12 cellular contexts compared by ENCODE assay signal in the genomic region with DNA sequence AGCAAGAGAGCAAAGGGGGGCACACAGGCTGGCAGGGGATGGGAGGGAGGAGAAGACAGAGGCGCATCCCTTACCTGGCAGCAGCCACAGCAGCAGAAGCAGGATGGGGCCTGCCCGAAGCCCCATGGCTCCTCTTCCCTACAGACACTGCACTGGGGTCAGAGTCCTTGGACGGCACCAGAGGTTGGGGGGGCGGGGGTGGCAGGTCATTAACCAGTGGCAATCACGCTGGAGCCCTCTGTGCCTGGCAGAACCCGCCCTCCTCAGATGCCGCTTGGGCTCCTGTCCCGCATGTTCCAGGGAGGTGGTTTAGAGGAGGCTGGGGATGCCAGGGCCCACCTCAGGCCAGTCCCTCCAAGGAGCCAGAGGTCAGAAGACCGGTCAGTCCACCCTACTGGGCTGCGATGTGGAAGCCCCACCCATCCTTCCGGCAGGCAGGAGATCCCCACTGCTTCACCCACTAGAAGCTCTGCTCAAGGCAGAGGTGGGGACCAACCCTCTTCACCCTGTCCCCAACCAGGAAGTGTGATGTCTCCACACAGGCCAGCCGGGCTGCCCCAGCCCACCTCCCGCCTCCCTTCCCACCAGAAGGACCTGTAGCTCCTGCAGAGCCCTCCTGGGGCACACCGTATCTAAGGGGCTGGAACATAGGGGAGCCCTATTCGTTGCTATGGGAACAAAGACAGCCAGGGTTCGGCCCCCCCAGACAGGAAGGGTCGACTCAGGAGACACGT. TPM values are rescaled to one million over a fixed set of nuclear protein-coding genes. Genes with fewer than 3 reads are reported as not detected.
DNase-seq lines count a peak whose midpoint lies in the region; ATAC-seq and TF ChIP-seq lines count a peak whose summit lies in the region.
"Had no signal": no experiment of that assay in that cellular context is flagged by ENCODE, and none has a peak within 500 bp of the region (broad histone marks: within the 10 kb centered on the region; RNA-seq: fewer than 3 reads in every experiment).

No MANE protein-coding gene starts in this region.

- peaks cover 14 to 59% of the 10 kb centered on the region in 2 experiments for H3K4me1 ChIP-seq in HCT116 (ENCODE audit: control insufficient read depth in 1 of 2, insufficient read depth in 2 of 2, low read length in 2 of 2)
- H3K4me1 ChIP-seq: colonic mucosa had no signal

- intact Hi-C loops in CD4-positive, alpha-beta T cell (cut with DNase I, micrococcal nuclease) = no loop called here
- intact Hi-C loops in HCT116 (cut with micrococcal nuclease) = loop anchor here (1.0 kb wide), 2 partner anchors 15 to 27 kb away; no protein-coding TSS in a partner anchor
- intact Hi-C loops in sciatic nerve (cut with DNase I) = no loop called here

- no peaks in the 10 kb centered on the region for H3K36me3 Mint-ChIP-seq in CD4-positive, alpha-beta T cell (ENCODE audit: low read depth)

- CTCF ChIA-PET in CD4-positive, alpha-beta T cell (lab: Charles Lee) = interaction anchor here (1.7 kb wide), 1 partner anchor 26 kb away, joined by 12 read pairs; no protein-coding TSS in a partner anchor
- CTCF ChIA-PET in HCT116 (lab: Charles Lee) = interaction anchor here (0.7 to 1.6 kb wide), 9 partner anchors 14 to 152 kb away, joined by 3 to 14 read pairs (median 3); a partner anchor contains a TSS

- peaks cover 8% of the 10 kb centered on the region for H3K27me3 Mint-ChIP-seq in CD4-positive, alpha-beta T cell

- BruUV-seq in HCT116 (replicated peaks; lab: Mats Ljungman, UMichigan) = TSS peak; percentile 89

- no peak for TF ChIP-seq CTCF in CD4-positive, alpha-beta T cell (IDR thresholded peaks at IDR 0.05)
- TF ChIP-seq CTCF in HCT116 (IDR thresholded peaks at IDR 0.05 in 2 of 3, conservative IDR thresholded peaks at IDR 0.05 in 1 of 3; ENCODE audit: borderline replicate concordance in 1 of 3, insufficient read depth in 1 of 3, low read depth in 2 of 3, low read length in 2 of 3) (no peak), coronary artery (IDR thresholded peaks at IDR 0.05) (no peak)

- DNase-seq in CD4-positive, alpha-beta T cell = peak in 1 of 10 experiments; percentile 32
- no peak for DNase-seq in HCT116 (ENCODE audit: low read depth, low spot score)
- no peak for DNase-seq in coronary artery (ENCODE audit: low spot score)
- DNase-seq in sciatic nerve (ENCODE audit: low spot score) = peak; percentile 53
- DNase-seq in activated gamma-delta T cell (lab: John Stamatoyannopoulos, UW) = no peak
- no peak for DNase-seq in mucosa of gallbladder (ENCODE audit: low spot score)
- DNase-seq: MG63 had no signal

- H3K36me3 ChIP-seq in HCT116 (ENCODE audit: control insufficient read depth in 1 of 2, insufficient read depth in 2 of 2, low read length in 2 of 2) = no peaks in the 10 kb centered on the region
- H3K36me3 ChIP-seq: colonic mucosa, gastroesophageal sphincter, MG63 had no signal

- H3K27ac Mint-ChIP-seq in CD4-positive, alpha-beta T cell = peak overlapping the region; percentile 69

- H3K4me3 Mint-ChIP-seq in CD4-positive, alpha-beta T cell = no peak overlapping the region

- H3K4me2 ChIP-seq in HCT116 (ENCODE audit: low read length) = peak overlapping the region; percentile 95

- no peak overlapping the region for H2AFZ ChIP-seq in HCT116 (ENCODE audit: low read depth, low read length, poor library complexity, severe bottlenecking)

- peak; percentile 15 for ATAC-seq in CD4-positive, alpha-beta T cell (ENCODE audit: poor library complexity)
- ATAC-seq in HCT116 (peak; percentile 41), sciatic nerve (peak; percentile 9), GM18519 (IDR thresholded peaks at IDR 0.05; ENCODE audit: low FRiP score, unreplicated experiment) (no peak), GM18867 (IDR thresholded peaks at IDR 0.05; ENCODE audit: unreplicated experiment) (no peak)

- peak overlapping the region; percentile 74 to 79 for H3K4me3 ChIP-seq in HCT116 (replicated peaks in 1 of 2; ENCODE audit: low read depth in 1 of 2, low read length in 2 of 2)
- peak overlapping the region; percentile 60 for H3K4me3 ChIP-seq in coronary artery
- H3K4me3 ChIP-seq: colonic mucosa, MG63 had no signal

- RAD21 ChIA-PET in HCT116 (lab: Charles Lee; ENCODE audit: low non-redundant PET in 1 of 2, low total read pairs in 2 of 2, uncharacterized antibody in 2 of 2, unreplicated experiment in 2 of 2) = no interaction called here

- no peak for TF ChIP-seq POLR2A in HCT116 (IDR thresholded peaks at IDR 0.05; ENCODE audit: borderline replicate concordance, extremely low read depth, insufficient read depth, insufficient read length)

- H3K9me3 ChIP-seq in CD4-positive, alpha-beta T cell (ENCODE audit: control insufficient read depth, low read length) = no peaks in the 10 kb centered on the region
- no peaks in the 10 kb centered on the region for H3K9me3 ChIP-seq in HCT116 (ENCODE audit: control insufficient read depth in 1 of 2, insufficient read depth in 1 of 2, low read depth in 1 of 2, low read length in 2 of 2)
- H3K9me3 ChIP-seq: colonic mucosa, gastroesophageal sphincter, MG63 had no signal

- H3K79me2 ChIP-seq in HCT116 (ENCODE audit: insufficient read depth, low read length) = no peaks in the 10 kb centered on the region

- TF ChIP-seq RAD21 in HCT116 (IDR thresholded peaks at IDR 0.05; ENCODE audit: low read depth) = no peak

- H4K20me1 ChIP-seq in HCT116 (ENCODE audit: insufficient read depth) = no peaks in the 10 kb centered on the region

- peaks cover 32% of the 10 kb centered on the region for H3K4me1 Mint-ChIP-seq in CD4-positive, alpha-beta T cell (ENCODE audit: low read depth)

- H3K27me3 ChIP-seq in CD4-positive, alpha-beta T cell (ENCODE audit: control insufficient read depth, insufficient read depth, low read length) = no peaks in the 10 kb centered on the region
- no peaks in the 10 kb centered on the region for H3K27me3 ChIP-seq in HCT116 (ENCODE audit: insufficient read depth, low read length)
- H3K27me3 ChIP-seq: colonic mucosa, MG63 had no signal

- POLR2A ChIA-PET in CD4-positive, alpha-beta T cell (lab: Charles Lee) = interaction anchor here (1.2 to 1.8 kb wide), 2 partner anchors 26 to 41 kb away, joined by 4 to 8 read pairs; a partner anchor contains a TSS
- POLR2A ChIA-PET in HCT116 (lab: Charles Lee) = interaction anchor here (0.7 kb wide), 1 partner anchor 41 kb away, joined by 3 read pairs; a partner anchor contains a TSS

- H3K9me2 ChIP-seq in HCT116 (ENCODE audit: insufficient read depth) = no peaks in the 10 kb centered on the region

- no peaks in the 10 kb centered on the region for H3K9me3 Mint-ChIP-seq in CD4-positive, alpha-beta T cell

- peak overlapping the region; percentile 73 for H3K9ac ChIP-seq in HCT116 (ENCODE audit: low read length)

- peak overlapping the region; percentile 48 for H3K27ac ChIP-seq in CD4-positive, alpha-beta T cell (ENCODE audit: low read depth, low read length)
- H3K27ac ChIP-seq in HCT116 (ENCODE audit: low read depth, low read length) (peak overlapping the region; percentile 59), coronary artery (peak overlapping the region in 1 of 2 donors; percentile 16)
- H3K27ac ChIP-seq: colonic mucosa had no signal

TF ChIP-seq in HCT116, 20 proteins besides CTCF, POLR2A, EP300 and RAD21 (continues in another document):
- no peak for TF ChIP-seq POLR2AphosphoS5 (IDR thresholded peaks at IDR 0.05; ENCODE audit: low read depth, low read length)
- no peak for TF ChIP-seq CBX3 (IDR thresholded peaks at IDR 0.05; ENCODE audit: low read depth)
- TF ChIP-seq, protein P1, sequence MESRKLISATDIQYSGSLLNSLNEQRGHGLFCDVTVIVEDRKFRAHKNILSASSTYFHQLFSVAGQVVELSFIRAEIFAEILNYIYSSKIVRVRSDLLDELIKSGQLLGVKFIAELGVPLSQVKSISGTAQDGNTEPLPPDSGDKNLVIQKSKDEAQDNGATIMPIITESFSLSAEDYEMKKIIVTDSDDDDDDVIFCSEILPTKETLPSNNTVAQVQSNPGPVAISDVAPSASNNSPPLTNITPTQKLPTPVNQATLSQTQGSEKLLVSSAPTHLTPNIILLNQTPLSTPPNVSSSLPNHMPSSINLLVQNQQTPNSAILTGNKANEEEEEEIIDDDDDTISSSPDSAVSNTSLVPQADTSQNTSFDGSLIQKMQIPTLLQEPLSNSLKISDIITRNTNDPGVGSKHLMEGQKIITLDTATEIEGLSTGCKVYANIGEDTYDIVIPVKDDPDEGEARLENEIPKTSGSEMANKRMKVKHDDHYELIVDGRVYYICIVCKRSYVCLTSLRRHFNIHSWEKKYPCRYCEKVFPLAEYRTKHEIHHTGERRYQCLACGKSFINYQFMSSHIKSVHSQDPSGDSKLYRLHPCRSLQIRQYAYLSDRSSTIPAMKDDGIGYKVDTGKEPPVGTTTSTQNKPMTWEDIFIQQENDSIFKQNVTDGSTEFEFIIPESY (IDR thresholded peaks at IDR 0.05; ENCODE audit: extremely low read depth, insufficient replicate concordance, low read length) = no peak
- TF ChIP-seq FOSL1 (IDR thresholded peaks at IDR 0.05; ENCODE audit: low read depth) = no peak
- TF ChIP-seq SP1 (IDR thresholded peaks at IDR 0.05; ENCODE audit: low read depth) = no peak
- no peak for TF ChIP-seq EZH2phosphoT487 (IDR thresholded peaks at IDR 0.05; ENCODE audit: borderline replicate concordance)
- no peak for TF ChIP-seq EGR1 (IDR thresholded peaks at IDR 0.05; ENCODE audit: low read depth)
- TF ChIP-seq, protein P2, sequence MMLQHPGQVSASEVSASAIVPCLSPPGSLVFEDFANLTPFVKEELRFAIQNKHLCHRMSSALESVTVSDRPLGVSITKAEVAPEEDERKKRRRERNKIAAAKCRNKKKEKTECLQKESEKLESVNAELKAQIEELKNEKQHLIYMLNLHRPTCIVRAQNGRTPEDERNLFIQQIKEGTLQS (IDR thresholded peaks at IDR 0.05) = no peak
- TF ChIP-seq SRF (IDR thresholded peaks at IDR 0.05; ENCODE audit: low read depth) = no peak
- TF ChIP-seq TCF7L2 (IDR thresholded peaks at IDR 0.05; ENCODE audit: borderline replicate concordance, extremely low read depth, insufficient read depth, insufficient read length) = no peak

RNA-seq across cellular contexts. Expression of a gene that starts 11.7 kb away (rescaled TPM):
- not detected for total RNA-seq in CD4-positive, alpha-beta T cell
- total RNA-seq in HCT116 (2021; ENCODE audit: unreplicated experiment) (2.3 TPM), sciatic nerve (not detected), mucosa of gallbladder (55.9 TPM)
- polyA plus RNA-seq in HCT116 (2012) = 1.4 and 2.3 TPM in 2 replicates

RNA-seq across cellular contexts. Expression of a gene that starts 16.2 kb away (rescaled TPM):
- 1 to 10 TPM in 1 of 2 experiments, under 1 TPM in 1; 0.93 to 1.1 TPM for total RNA-seq in CD4-positive, alpha-beta T cell
- total RNA-seq in HCT116 (2021; ENCODE audit: unreplicated experiment) = 20.2 TPM
- 20.5 and 27.7 TPM in 2 replicates for polyA plus RNA-seq in HCT116 (2012)
- total RNA-seq in sciatic nerve = 0.36 TPM
- total RNA-seq in mucosa of gallbladder = 52.7 TPM
- total RNA-seq: pulmonary artery endothelial cell had no signal

RNA-seq across cellular contexts. Expression of a gene that starts 24.7 kb away (rescaled TPM):
- not detected for total RNA-seq in CD4-positive, alpha-beta T cell
- total RNA-seq in HCT116 (2021; ENCODE audit: unreplicated experiment) = 0.39 TPM
- not detected in 2 replicates for polyA plus RNA-seq in HCT116 (2012)
- total RNA-seq in sciatic nerve = 0.40 TPM
- total RNA-seq in mucosa of gallbladder = 4.4 TPM
- total RNA-seq: gastroesophageal sphincter had no signal

RNA-seq across cellular contexts. Expression of a gene that starts 41.2 kb away (rescaled TPM):
- total RNA-seq in CD4-positive, alpha-beta T cell = 1 to 10 TPM; 7.8 to 8.1 TPM
- total RNA-seq in HCT116 (2021; ENCODE audit: unreplicated experiment) (33.7 TPM), sciatic nerve (17.7 TPM), mucosa of gallbladder (35.5 TPM)
- 43.1 and 43.8 TPM in 2 replicates for polyA plus RNA-seq in HCT116 (2012)

RNA-seq across cellular contexts. Expression of a gene that starts 43.5 kb away (rescaled TPM):
- not detected for total RNA-seq in CD4-positive, alpha-beta T cell
- total RNA-seq in HCT116 (2021; ENCODE audit: unreplicated experiment) (not detected), sciatic nerve (not detected), mucosa of gallbladder (0.49 TPM)
- polyA plus RNA-seq in HCT116 (2012) = not detected in 2 replicates
- total RNA-seq: colonic mucosa, gastroesophageal sphincter, pulmonary artery endothelial cell had no signal

Comparison
In these comparisons a context has a peak if more than half of its experiments do, and no peak if none do; other contexts are left out.
1. ATAC-seq: peak in CD4-positive, alpha-beta T cell (single experiment), HCT116 (single experiment) and sciatic nerve (single experiment); none in GM18519 (single experiment) and GM18867 (single experiment).
2. RNA of a gene that starts 11.7 kb away (total RNA-seq): 55.9 TPM in mucosa of gallbladder (single experiment); 2.3 TPM in HCT116 (single experiment), not detected in CD4-positive, alpha-beta T cell and not detected in sciatic nerve (single experiment); every median in the first group is over 10 times any median in the second.
3. RNA of a gene that starts 16.2 kb away (total RNA-seq): 52.7 TPM in mucosa of gallbladder (single experiment) and 20.2 TPM in HCT116 (single experiment); 0.93 to 1.1 TPM in CD4-positive, alpha-beta T cell and 0.36 TPM in sciatic nerve (single experiment); every median in the first group is over 10 times any median in the second.